ENCODE assay signal across 1 cellular context in the genomic region with DNA sequence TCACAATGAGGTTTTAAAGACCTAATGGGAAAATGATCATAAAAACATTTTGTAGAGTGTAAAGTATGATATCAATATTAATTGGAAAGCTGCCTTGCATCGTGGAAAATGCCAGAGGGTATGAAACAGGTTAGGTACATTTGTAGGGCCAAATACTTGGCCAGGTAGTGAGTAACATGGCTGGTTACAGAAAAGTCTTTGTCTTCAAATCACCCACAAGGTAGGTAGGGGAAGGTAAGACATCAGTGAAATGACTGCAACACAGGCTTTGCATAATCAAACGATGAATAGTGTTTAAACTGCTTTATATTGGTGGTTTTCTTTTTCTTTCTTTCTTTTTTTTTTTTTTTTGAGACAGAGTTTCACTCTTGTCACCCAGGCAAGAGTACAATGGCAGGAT.
TF ChIP-seq lines count a peak whose summit lies in the region.

No MANE protein-coding gene starts in this region.

TF ChIP-seq in IMR-90, 13 proteins besides CTCF, POLR2A, EP300 and RAD21:
- TF ChIP-seq CHD1 (IDR thresholded peaks at IDR 0.05; ENCODE audit: low read depth, low read length) (no peak), RFX5 (IDR thresholded peaks at IDR 0.05; ENCODE audit: low read depth, low read length) (no peak)
